In genomic region chrX:18354369-18355329, GRCh38 we compare ENCODE assay signal across 8 cellular contexts. TPM values are rescaled to one million over a fixed set of nuclear protein-coding genes. Genes with fewer than 3 reads are reported as not detected.
A peak's percentile ranks its signal among the peaks of the same experiment; 100 is the strongest.
DNase-seq lines count a peak whose midpoint lies in the region; ATAC-seq lines count a peak whose summit lies in the region.

SCML2 (minus strand) TSS chrX:18354688; CDS start chrX:18334071, 20,617 bp downstream.

- peak within 1 kb of the TSS in 1 of 2 donors; percentile 7 for H3K27ac ChIP-seq in aorta (ENCODE audit: low read depth in 1 of 2, low read length in 2 of 2)

- H3K36me3 ChIP-seq in NT2/D1 (ENCODE audit: insufficient read depth, insufficient read length, low read length) = no peaks in the 10 kb centered on the region
- H3K36me3 ChIP-seq in aorta (ENCODE audit: control insufficient read depth in 1 of 2, insufficient read depth in 2 of 2, low read length in 1 of 2) = no peaks in the 10 kb centered on the region

- peaks cover 6% of the 10 kb centered on the region for H3K4me1 Mint-ChIP-seq in activated naive CD4-positive, alpha-beta T cell treated with anti-CD3 and anti-CD28 coated beads for 36 hours (ENCODE audit: low read depth)

- DNase-seq in NCI-H2107 (lab: John Stamatoyannopoulos, UW) = peak; percentile 12
- no peak for DNase-seq in NCI-H2107 treated with DMSO at 0.1 percent for 48 hours (lab: John Stamatoyannopoulos, UW; ENCODE audit: unreplicated experiment)
- DNase-seq in NT2/D1 (ENCODE audit: low read depth, low spot score) = peak; percentile 6
- DNase-seq in activated naive CD4-positive, alpha-beta T cell treated with anti-CD3 and anti-CD28 coated beads for 36 hours = peak; percentile 40
- peak; percentile 14 for DNase-seq in germinal center (ENCODE audit: low spot score)
- peak in 46 of 56 donors; percentile 0 to 63 (median 16) for DNase-seq in nucleus accumbens (lab: John Stamatoyannopoulos, UW)
- DNase-seq in aorta = peak in 1 of 2 donors; percentile 82

- H3K36me3 Mint-ChIP-seq in activated naive CD4-positive, alpha-beta T cell treated with anti-CD3 and anti-CD28 coated beads for 36 hours (ENCODE audit: low read depth) = no peaks in the 10 kb centered on the region

- CTCF ChIA-PET in activated naive CD4-positive, alpha-beta T cell treated with anti-CD3 and anti-CD28 coated beads for 36 hours (lab: Charles Lee) = interaction anchor here (0.7 to 1.3 kb wide), 4 partner anchors 16 to 609 kb away, joined by 3 to 4 read pairs (median 3); no protein-coding TSS in a partner anchor

- ATAC-seq in aorta (ENCODE audit: low FRiP score) (peak; percentile 83), GM18909 (IDR thresholded peaks at IDR 0.05; ENCODE audit: poor library complexity, unreplicated experiment) (no peak)

- intact Hi-C loops in activated naive CD4-positive, alpha-beta T cell treated with anti-CD3 and anti-CD28 coated beads for 36 hours (cut with micrococcal nuclease) = loop anchor here (1.0 to 2.0 kb wide), 2 partner anchors 70 to 617 kb away; partner anchors contain the start of genes CDKL5 and SCML1
- intact Hi-C loops in aorta (cut with DNase I) = no loop called here

- H3K27me3 ChIP-seq in NT2/D1 (ENCODE audit: insufficient read depth, insufficient read length) (peaks cover 11% of the 10 kb centered on the region), aorta (ENCODE audit: control insufficient read depth in 1 of 2, insufficient read depth in 2 of 2, low read length in 1 of 2) (no peaks in the 10 kb centered on the region)

- H3K9me3 ChIP-seq in NT2/D1 (ENCODE audit: insufficient read depth, low read length) (no peaks in the 10 kb centered on the region), aorta (ENCODE audit: control insufficient read depth, low read length) (no peaks in the 10 kb centered on the region)

- H3K9ac ChIP-seq in NT2/D1 (ENCODE audit: insufficient read length, low read depth) = peak within 1 kb of the TSS; percentile 88

- peaks cover 15% of the 10 kb centered on the region for H3K27me3 Mint-ChIP-seq in activated naive CD4-positive, alpha-beta T cell treated with anti-CD3 and anti-CD28 coated beads for 36 hours (ENCODE audit: low read depth)

- no peaks in the 10 kb centered on the region for H3K4me1 ChIP-seq in NT2/D1 (ENCODE audit: insufficient read depth, insufficient read length)
- H3K4me1 ChIP-seq in aorta (ENCODE audit: control insufficient read depth in 1 of 2, insufficient read depth in 2 of 2, low read length in 2 of 2) = no peaks in the 10 kb centered on the region

- H3K9me3 Mint-ChIP-seq in activated naive CD4-positive, alpha-beta T cell treated with anti-CD3 and anti-CD28 coated beads for 36 hours = no peaks in the 10 kb centered on the region

- WGBS in aorta, 2 donors = 1 to 26% methylated on average over 77 to 96 of the region's 96 CpGs

- H3K4me3 ChIP-seq in NT2/D1 (ENCODE audit: insufficient read length, low read depth) (peak within 1 kb of the TSS; percentile 69), aorta (ENCODE audit: low read length in 2 of 2) (peak within 1 kb of the TSS; percentile 38 to 72)

- peak within 1 kb of the TSS; percentile 72 for H3K4me3 Mint-ChIP-seq in activated naive CD4-positive, alpha-beta T cell treated with anti-CD3 and anti-CD28 coated beads for 36 hours

- H3K27ac Mint-ChIP-seq in activated naive CD4-positive, alpha-beta T cell treated with anti-CD3 and anti-CD28 coated beads for 36 hours = no peak within 1 kb of the TSS

RNA-seq across cellular contexts. Expression of gene SCML2, which starts in this region (rescaled TPM):
- total RNA-seq in activated naive CD4-positive, alpha-beta T cell treated with anti-CD3 and anti-CD28 coated beads for 36 hours = 1 to 10 TPM; 4.6 to 5.1 TPM
- 1 to 10 TPM; 1.5 to 2.2 TPM for total RNA-seq in aorta
- 1 to 10 TPM; 1.6 to 2.1 TPM for polyA plus RNA-seq in aorta
